ENCODE assay signal across 1 cellular context in the genomic region with DNA sequence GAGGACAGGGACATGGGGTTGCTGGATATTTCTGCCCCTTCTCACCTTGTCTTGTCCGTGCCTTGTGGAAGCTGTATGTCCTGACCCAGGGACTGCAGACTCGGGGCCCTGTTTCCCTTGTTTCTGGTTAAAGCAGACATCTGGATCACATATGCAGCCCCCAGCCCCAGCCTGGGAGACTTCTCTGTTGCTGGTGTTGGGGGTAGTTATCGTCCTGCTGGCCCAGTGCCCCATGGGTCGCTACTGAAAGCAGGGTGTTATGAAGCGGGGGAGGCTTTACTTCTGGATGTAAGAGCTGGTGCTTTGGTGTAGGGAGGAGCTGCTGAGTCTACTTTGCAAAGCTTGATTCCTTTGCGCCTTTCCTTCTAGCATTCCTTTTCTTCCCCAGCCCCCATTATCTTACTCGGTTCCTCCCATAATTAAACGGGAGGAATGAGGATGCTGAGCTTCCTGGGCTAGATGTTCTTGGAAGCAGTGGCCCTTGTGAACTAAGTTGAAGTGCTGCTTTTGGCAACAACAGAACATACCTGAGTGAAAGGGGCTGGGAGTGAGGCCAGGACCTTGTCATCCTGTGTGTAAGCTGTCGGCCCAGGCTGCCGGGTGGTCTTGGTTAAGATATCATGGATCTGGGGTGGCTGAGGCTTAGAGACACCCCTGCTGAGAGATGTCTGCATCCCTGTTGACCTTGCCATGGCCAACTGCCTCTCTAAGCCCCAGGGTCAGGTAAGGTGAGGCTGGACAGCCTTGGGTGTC.
TF ChIP-seq lines count a peak whose summit lies in the region.

No MANE protein-coding gene starts in this region.

TF ChIP-seq in GM12878, 131 proteins besides CTCF, POLR2A, EP300 and RAD21 (continued from another document):
- no peak for TF ChIP-seq BACH1 (IDR thresholded peaks at IDR 0.05; ENCODE audit: borderline replicate concordance)
- no peak for TF ChIP-seq CEBPB (IDR thresholded peaks at IDR 0.05; ENCODE audit: borderline replicate concordance in 1 of 2, low read depth in 2 of 2, low read length in 2 of 2)
- no peak for TF ChIP-seq BMI1 (IDR thresholded peaks at IDR 0.05; ENCODE audit: borderline replicate concordance)
- TF ChIP-seq, protein P1, sequence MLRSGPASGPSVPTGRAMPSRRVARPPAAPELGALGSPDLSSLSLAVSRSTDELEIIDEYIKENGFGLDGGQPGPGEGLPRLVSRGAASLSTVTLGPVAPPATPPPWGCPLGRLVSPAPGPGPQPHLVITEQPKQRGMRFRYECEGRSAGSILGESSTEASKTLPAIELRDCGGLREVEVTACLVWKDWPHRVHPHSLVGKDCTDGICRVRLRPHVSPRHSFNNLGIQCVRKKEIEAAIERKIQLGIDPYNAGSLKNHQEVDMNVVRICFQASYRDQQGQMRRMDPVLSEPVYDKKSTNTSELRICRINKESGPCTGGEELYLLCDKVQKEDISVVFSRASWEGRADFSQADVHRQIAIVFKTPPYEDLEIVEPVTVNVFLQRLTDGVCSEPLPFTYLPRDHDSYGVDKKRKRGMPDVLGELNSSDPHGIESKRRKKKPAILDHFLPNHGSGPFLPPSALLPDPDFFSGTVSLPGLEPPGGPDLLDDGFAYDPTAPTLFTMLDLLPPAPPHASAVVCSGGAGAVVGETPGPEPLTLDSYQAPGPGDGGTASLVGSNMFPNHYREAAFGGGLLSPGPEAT (IDR thresholded peaks at IDR 0.05; ENCODE audit: low read depth): no peak
- no peak for TF ChIP-seq POU2F2 (IDR thresholded peaks at IDR 0.05; ENCODE audit: borderline replicate concordance, low read depth, low read length)
- no peak for TF ChIP-seq MEF2A (IDR thresholded peaks at IDR 0.05; ENCODE audit: insufficient read depth, low read depth, low read length)
- no peak for TF ChIP-seq CBX5 (IDR thresholded peaks at IDR 0.05; ENCODE audit: low read depth)
- no peak for TF ChIP-seq LARP7 (IDR thresholded peaks at IDR 0.05)
- TF ChIP-seq SIN3A (IDR thresholded peaks at IDR 0.05; ENCODE audit: low read depth, low read length): no peak
- no peak for TF ChIP-seq BHLHE40 (IDR thresholded peaks at IDR 0.05; ENCODE audit: borderline replicate concordance in 1 of 2, low read depth in 2 of 2, low read length in 1 of 2)
- TF ChIP-seq ESRRA (IDR thresholded peaks at IDR 0.05; ENCODE audit: low read length): no peak
- TF ChIP-seq, protein P2, sequence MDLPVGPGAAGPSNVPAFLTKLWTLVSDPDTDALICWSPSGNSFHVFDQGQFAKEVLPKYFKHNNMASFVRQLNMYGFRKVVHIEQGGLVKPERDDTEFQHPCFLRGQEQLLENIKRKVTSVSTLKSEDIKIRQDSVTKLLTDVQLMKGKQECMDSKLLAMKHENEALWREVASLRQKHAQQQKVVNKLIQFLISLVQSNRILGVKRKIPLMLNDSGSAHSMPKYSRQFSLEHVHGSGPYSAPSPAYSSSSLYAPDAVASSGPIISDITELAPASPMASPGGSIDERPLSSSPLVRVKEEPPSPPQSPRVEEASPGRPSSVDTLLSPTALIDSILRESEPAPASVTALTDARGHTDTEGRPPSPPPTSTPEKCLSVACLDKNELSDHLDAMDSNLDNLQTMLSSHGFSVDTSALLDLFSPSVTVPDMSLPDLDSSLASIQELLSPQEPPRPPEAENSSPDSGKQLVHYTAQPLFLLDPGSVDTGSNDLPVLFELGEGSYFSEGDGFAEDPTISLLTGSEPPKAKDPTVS (IDR thresholded peaks at IDR 0.05; ENCODE audit: low read depth, low read length): no peak
- TF ChIP-seq JUNB (IDR thresholded peaks at IDR 0.05): no peak
